1 cellular context compared by ENCODE assay signal in the genomic region with DNA sequence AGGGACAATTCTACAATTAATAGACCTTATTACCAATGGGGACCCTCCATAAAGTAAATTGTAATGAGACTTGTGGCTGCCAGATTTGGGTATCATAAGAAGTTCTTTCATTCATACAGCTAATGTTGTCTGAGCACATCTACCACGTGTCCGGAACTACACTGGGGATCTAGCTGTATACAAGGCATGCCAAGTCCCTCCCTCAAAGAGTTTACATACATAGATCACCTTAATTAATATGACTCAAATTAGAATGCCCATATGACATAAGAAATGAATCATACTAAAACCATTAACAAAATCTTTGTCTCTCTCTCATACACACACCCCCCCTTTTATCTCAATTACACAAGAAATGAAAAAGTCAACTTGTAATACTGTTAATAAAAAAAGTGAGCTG.
TF ChIP-seq lines count a peak whose summit lies in the region.

No MANE protein-coding gene starts in this region.

TF ChIP-seq in IMR-90, 13 proteins besides CTCF, POLR2A, EP300 and RAD21:
- TF ChIP-seq, protein P1, sequence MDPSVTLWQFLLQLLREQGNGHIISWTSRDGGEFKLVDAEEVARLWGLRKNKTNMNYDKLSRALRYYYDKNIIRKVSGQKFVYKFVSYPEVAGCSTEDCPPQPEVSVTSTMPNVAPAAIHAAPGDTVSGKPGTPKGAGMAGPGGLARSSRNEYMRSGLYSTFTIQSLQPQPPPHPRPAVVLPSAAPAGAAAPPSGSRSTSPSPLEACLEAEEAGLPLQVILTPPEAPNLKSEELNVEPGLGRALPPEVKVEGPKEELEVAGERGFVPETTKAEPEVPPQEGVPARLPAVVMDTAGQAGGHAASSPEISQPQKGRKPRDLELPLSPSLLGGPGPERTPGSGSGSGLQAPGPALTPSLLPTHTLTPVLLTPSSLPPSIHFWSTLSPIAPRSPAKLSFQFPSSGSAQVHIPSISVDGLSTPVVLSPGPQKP (IDR thresholded peaks at IDR 0.05; ENCODE audit: borderline replicate concordance, low read depth, low read length), result no peak
